ENCODE assay signal across 10 cellular contexts in the genomic region with DNA sequence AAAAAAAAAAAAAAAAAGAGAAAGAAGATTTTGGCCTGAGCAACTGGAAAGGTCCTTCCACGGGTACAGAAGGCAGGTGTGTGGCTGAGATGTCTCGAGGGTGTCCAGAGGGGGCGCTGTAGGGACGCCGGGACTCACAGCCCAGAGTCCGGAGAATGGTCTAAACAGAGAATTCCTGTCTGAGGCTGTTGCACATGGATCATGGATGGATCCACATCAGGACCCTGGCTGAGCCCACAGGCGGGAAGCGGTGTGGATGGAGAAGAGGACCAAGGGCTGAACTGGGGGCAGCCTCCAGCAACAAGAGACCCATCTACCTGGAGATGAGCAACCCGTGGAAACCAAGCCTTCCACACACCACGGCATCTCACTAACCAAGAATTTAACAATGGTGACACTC. TPM values are rescaled to one million over a fixed set of nuclear protein-coding genes. Genes with fewer than 3 reads are reported as not detected.
A peak's percentile ranks its signal among the peaks of the same experiment; 100 is the strongest.
DNase-seq lines count a peak whose midpoint lies in the region; ATAC-seq and TF ChIP-seq lines count a peak whose summit lies in the region.
"Had no signal": no experiment of that assay in that cellular context is flagged by ENCODE, and none has a peak within 500 bp of the region (broad histone marks: within the 10 kb centered on the region; RNA-seq: fewer than 3 reads in every experiment).

No MANE protein-coding gene starts in this region.

- peaks cover 64% of the 10 kb centered on the region for H3K27me3 Mint-ChIP-seq in Calu3 (ENCODE audit: unreplicated experiment)

- TF ChIP-seq CTCF in Calu3 (IDR thresholded peaks at IDR 0.05; ENCODE audit: unreplicated experiment) = peak; percentile 38

- no peak overlapping the region for H3K27ac Mint-ChIP-seq in Calu3 (ENCODE audit: unreplicated experiment)

- ATAC-seq in GM21390 (IDR thresholded peaks at IDR 0.05; ENCODE audit: unreplicated experiment) = peak; percentile 63
- no peak for ATAC-seq in GM21381 (IDR thresholded peaks at IDR 0.05; ENCODE audit: unreplicated experiment)
- no peak for ATAC-seq in esophagus mucosa
- ATAC-seq: activated CD4-positive, CD25-positive, alpha-beta regulatory T cell treated with anti-CD3 and anti-CD28 coated beads, Interleukin-2, amount 50 U/mL, for 24 hours had no signal

- no peaks in the 10 kb centered on the region for H3K4me1 Mint-ChIP-seq in Calu3 (ENCODE audit: low read depth, unreplicated experiment)

- in situ Hi-C loops in SK-MEL-5 (cut with HindIII; ENCODE audit: low pct_unique_long_range_greater_than_20kb, low sequenced_read_pairs) = no loop called here

- intact Hi-C loops in Calu3 (cut with micrococcal nuclease; ENCODE audit: unreplicated experiment) = no loop called here

- DNase-seq in Calu3 = peak; percentile 16
- DNase-seq in SK-MEL-5 (ENCODE audit: low read depth, low spot score) = peak; percentile 64
- DNase-seq in islet precursor cell = peak; percentile 68
- no peak for DNase-seq in middle frontal gyrus (ENCODE audit: extremely low spot score, low spot score)
- no peak for DNase-seq in SKM-1 (lab: John Stamatoyannopoulos, UW; ENCODE audit: unreplicated experiment)
- DNase-seq: NK-92 treated with Interleukin-12 subunit alpha and Interleukin-12 subunit beta, amount 100 ng/mL, for 24 hours had no signal

- no peak overlapping the region for H3K4me3 Mint-ChIP-seq in Calu3 (ENCODE audit: low read depth, unreplicated experiment)

- H3K36me3 Mint-ChIP-seq in Calu3 (ENCODE audit: insufficient read depth, unreplicated experiment) = no peaks in the 10 kb centered on the region

- no TSS peak for BruUV-seq in Calu3 (replicated peaks; lab: Mats Ljungman, UMichigan)

- CTCF ChIA-PET in Calu3 (lab: Charles Lee) = interaction anchor here (0.6 to 0.7 kb wide), 3 partner anchors 35 to 382 kb away, joined by 3 to 6 read pairs (median 4); no protein-coding TSS in a partner anchor

- no peaks in the 10 kb centered on the region for H3K9me3 Mint-ChIP-seq in Calu3 (ENCODE audit: low read depth, unreplicated experiment)

RNA-seq across cellular contexts. Expression of a gene that starts 55.0 kb away (rescaled TPM):
- 0.24 and 0.49 TPM in 2 replicates for total RNA-seq in Calu3 (2022)
- total RNA-seq in SK-MEL-5 (2014; rRNA removed; shearing (Covaris generic)) = 0.51 and 0.58 TPM in 2 replicates
- 0.21 and 0.41 TPM in 2 replicates for polyA plus RNA-seq in SK-MEL-5 (2015; cell fraction: cytosol; rRNA removed)
- 3.6 and 3.9 TPM in 2 replicates for polyA plus RNA-seq in SK-MEL-5 (2015; cell fraction: nucleus; rRNA removed)
- total RNA-seq in esophagus mucosa = 0.36 TPM

Comparison
In these comparisons a context has a peak if more than half of its experiments do, and no peak if none do; other contexts are left out.
1. DNase-seq: peak in Calu3 (single experiment), SK-MEL-5 (single experiment) and islet precursor cell (single experiment); none in middle frontal gyrus (single experiment) and SKM-1 (single experiment).